In the genomic region with DNA sequence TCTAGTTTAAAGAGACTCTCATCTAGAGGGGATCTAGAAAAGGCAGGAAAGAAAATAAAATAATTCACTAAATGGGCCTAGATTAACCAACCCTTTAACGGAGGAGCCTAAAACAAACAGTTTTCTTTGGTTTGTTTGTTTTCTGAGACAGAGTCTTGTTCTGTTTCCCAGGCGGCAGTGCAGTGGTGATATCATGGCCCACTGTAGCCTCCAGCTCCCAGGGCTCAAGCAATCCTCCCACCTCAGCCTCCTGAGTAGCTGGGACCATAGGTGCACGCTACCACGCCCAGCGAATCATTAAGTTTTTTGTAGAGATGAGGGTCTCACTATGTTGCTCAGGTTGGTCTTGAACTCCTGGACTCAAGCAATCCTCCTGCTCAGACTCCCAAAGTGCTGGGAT, we compare ENCODE assay signal across 22 cellular contexts.
"Had no signal": no experiment of that assay in that cellular context is flagged by ENCODE, and none has a peak within 500 bp of the region (broad histone marks: within the 10 kb centered on the region; RNA-seq: fewer than 3 reads in every experiment).

No MANE protein-coding gene starts in this region.

- H3K9me3 ChIP-seq: Peyer's patch, SJCRH30 had no signal

- H3K4me3 ChIP-seq: K562, PC-9, Peyer's patch, SJCRH30 had no signal

- FAIRE-seq: K562 had no signal

- DNase-seq: Kasumi-1, MM.1S, NCI-H1092 treated with DMSO at 0.1 percent for 48 hours, NCI-H1436, NCI-H187, NCI-H2029, NCI-H2081 treated with DMSO at 0.1 percent for 48 hours, NCI-H2171, NCI-H226, NCI-H446, NCI-H510A, NCI-H524 treated with DMSO at 0.1 percent for 48 hours, NCI-H69, NCI-H774, PC-9, Peyer's patch, SHP77 treated with DMSO at 0.1 percent for 48 hours, SJCRH30 had no signal

- H3K4me2 ChIP-seq: KMS-11, PC-9 had no signal

- H3K4me1 ChIP-seq: Peyer's patch, SJCRH30 had no signal

- H3K27me3 ChIP-seq: Peyer's patch, SJCRH30 had no signal

- ATAC-seq: K562, Right ventricle myocardium inferior, SK-N-SH treated with all-trans-retinoic acid at 6 μM for 48 hours had no signal

- H3K27ac ChIP-seq: KMS-11, PC-9, Peyer's patch, SJCRH30 had no signal

- H2AFZ ChIP-seq: PC-9 had no signal

- H3K9ac ChIP-seq: KMS-11 had no signal
